Comparison of ENCODE assay signal across 8 cellular contexts in the genomic region with DNA sequence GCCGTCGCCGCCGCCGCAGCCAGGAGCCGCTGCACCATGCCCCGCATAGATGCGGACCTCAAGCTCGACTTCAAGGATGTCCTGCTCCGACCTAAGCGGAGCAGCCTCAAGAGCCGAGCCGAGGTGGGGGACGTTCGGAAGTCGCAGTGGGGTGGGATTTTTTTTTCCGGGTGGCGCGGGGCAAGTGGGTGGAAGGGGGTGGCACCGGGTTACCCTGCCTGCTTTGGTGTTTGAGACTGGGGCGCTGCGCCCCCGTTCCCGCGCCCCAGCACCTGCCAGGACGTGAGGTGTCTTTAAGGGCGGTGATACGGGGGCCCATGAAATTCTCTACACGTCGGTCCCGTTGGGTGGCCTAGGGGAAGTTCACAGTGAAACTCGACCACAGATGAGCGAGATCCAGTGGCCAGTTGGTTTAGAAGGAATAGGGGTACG. TPM values are rescaled to one million over a fixed set of nuclear protein-coding genes. Genes with fewer than 3 reads are reported as not detected.
A peak's percentile ranks its signal among the peaks of the same experiment; 100 is the strongest.
DNase-seq lines count a peak whose midpoint lies in the region; ATAC-seq, FAIRE-seq and TF ChIP-seq lines count a peak whose summit lies in the region.

No MANE protein-coding gene starts in this region.

- TF ChIP-seq CTCF in astrocyte of the spinal cord (IDR thresholded peaks at IDR 0.05; ENCODE audit: low read depth, low read length) (no peak), left lung (IDR thresholded peaks at IDR 0.05) (no peak), transverse colon (IDR thresholded peaks at IDR 0.05) (no peak)

- WGBS in transverse colon (ENCODE audit: low coverage in 1 of 2), 2 donors, result 1% methylated on average over 30 of the region's 34 CpGs; no CpG with 5 or more reads in 1 of the 2 donors

- intact Hi-C loops in left lung (cut with DNase I), result no loop called here
- intact Hi-C loops in transverse colon (cut with DNase I; ENCODE audit: low total_unique reads), result no loop called here

- H3K27me3 ChIP-seq in left lung, result peaks cover 0 to 21% of the 10 kb centered on the region in 2 donors
- H3K27me3 ChIP-seq in transverse colon, result no peaks in the 10 kb centered on the region

- DNase-seq in GM19239 (ENCODE audit: insufficient read length, low spot score) (peak; percentile 19), astrocyte of the spinal cord (ENCODE audit: low read depth, low spot score) (no peak), left lung (no peak), transverse colon (no peak), NCI-H2029 treated with DMSO at 0.1 percent for 48 hours (lab: John Stamatoyannopoulos, UW) (no peak), T1000 (lab: John Stamatoyannopoulos, UW) (no peak)
- DNase-seq in stimulated activated CD8-positive, alpha-beta memory T cell treated with anti-CD3 and anti-CD28 coated beads, Interleukin-4, amount 100 ng/mL, for 48 hours, result no peak

- no peak for TF ChIP-seq POLR2A in transverse colon (IDR thresholded peaks at IDR 0.05)

- FAIRE-seq in GM19239 (lab: Jason Lieb, UNC), result no peak

- ATAC-seq in HG03196 (IDR thresholded peaks at IDR 0.05; ENCODE audit: unreplicated experiment), result peak; percentile 5
- ATAC-seq in left lung, result peak; percentile 5

- H3K4me1 ChIP-seq in left lung (peaks cover 11 to 34% of the 10 kb centered on the region in 2 donors), transverse colon (peaks cover 6 to 36% (median 31%) of the 10 kb centered on the region in 4 donors)

- no peaks in the 10 kb centered on the region for H3K36me3 ChIP-seq in left lung
- no peaks in the 10 kb centered on the region for H3K36me3 ChIP-seq in transverse colon

- H3K9me3 ChIP-seq in left lung (no peaks in the 10 kb centered on the region), transverse colon (no peaks in the 10 kb centered on the region)

- H3K27ac ChIP-seq in left lung, result peak overlapping the region; percentile 45 to 75
- peak overlapping the region; percentile 73 to 82 (median 81) for H3K27ac ChIP-seq in transverse colon

- no peak for TF ChIP-seq EP300 in transverse colon (IDR thresholded peaks at IDR 0.05; ENCODE audit: low read depth)

- peak overlapping the region; percentile 68 for H3K4me3 ChIP-seq in astrocyte of the spinal cord (ENCODE audit: low read depth, low read length)
- peak overlapping the region; percentile 61 for H3K4me3 ChIP-seq in left lung
- peak overlapping the region; percentile 57 to 83 (median 68) for H3K4me3 ChIP-seq in transverse colon

- in situ Hi-C loops in astrocyte of the spinal cord (cut with HindIII; ENCODE audit: low sequenced_read_pairs) (no loop called here), transverse colon (cut with MboI; ENCODE audit: low pct_ligation_motif_present in 1 of 4, low pct_unique_long_range_greater_than_20kb in 1 of 4, low sequenced_read_pairs in 3 of 4) (no loop called here)

RNA-seq across cellular contexts. Expression of gene GMPR, which starts 0.3 kb away (rescaled TPM):
- total RNA-seq in left lung, result 10 to 100 TPM; 11.6 to 16.1 TPM
- 1 to 10 TPM in 3 of 4 donors, not detected in 1; 4.4 to 5.1 (median 4.5) TPM for total RNA-seq in transverse colon
